Comparison of ENCODE assay signal across 1 cellular context in the genomic region with DNA sequence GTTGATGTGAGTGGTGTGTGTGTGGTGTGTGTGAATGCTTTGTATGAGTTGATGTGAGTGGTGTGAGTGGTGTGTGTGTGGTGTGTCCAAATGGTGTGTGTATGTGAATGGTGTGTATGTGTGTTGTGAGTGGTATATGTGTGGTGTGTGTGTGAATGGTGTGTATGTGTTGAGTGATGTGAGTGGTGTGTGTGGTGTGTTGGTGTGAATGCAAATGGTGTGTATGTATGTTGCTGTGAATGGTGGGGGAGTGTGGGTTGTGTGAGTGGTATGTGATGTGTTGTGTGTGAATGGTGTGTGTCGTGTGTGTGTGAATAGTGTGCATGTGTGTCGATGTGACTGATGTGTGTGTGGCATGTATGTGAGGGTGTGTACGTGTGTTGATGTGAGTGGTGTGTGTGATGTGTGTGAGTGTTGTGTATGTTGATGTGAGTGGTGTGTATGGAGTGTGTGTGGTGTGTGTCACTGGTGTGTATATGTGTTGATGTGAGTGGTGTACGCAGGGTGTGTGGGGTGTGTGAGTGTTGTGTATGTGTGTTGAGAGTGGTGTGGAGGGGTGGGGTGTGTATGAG.
TF ChIP-seq lines count a peak whose summit lies in the region.

No MANE protein-coding gene starts in this region.

TF ChIP-seq in IMR-90, 13 proteins besides CTCF, POLR2A, EP300 and RAD21:
- TF ChIP-seq MXI1 (IDR thresholded peaks at IDR 0.05; ENCODE audit: borderline replicate concordance, low read depth, low read length) (no peak), USF2 (IDR thresholded peaks at IDR 0.05; ENCODE audit: low read depth, low read length) (no peak), SMC3 (IDR thresholded peaks at IDR 0.05; ENCODE audit: low read depth, low read length) (no peak), NFE2L2 (IDR thresholded peaks at IDR 0.05; ENCODE audit: low read depth, low read length) (no peak), CEBPB (IDR thresholded peaks at IDR 0.05; ENCODE audit: low read depth, low read length) (no peak), BHLHE40 (IDR thresholded peaks at IDR 0.05; ENCODE audit: low read depth, low read length) (no peak), CHD1 (IDR thresholded peaks at IDR 0.05; ENCODE audit: low read depth, low read length) (no peak), MAFK (IDR thresholded peaks at IDR 0.05; ENCODE audit: low read depth, low read length) (no peak), RFX5 (IDR thresholded peaks at IDR 0.05; ENCODE audit: low read depth, low read length) (no peak), MAZ (IDR thresholded peaks at IDR 0.05; ENCODE audit: borderline replicate concordance, low read depth, low read length) (no peak), FOS (IDR thresholded peaks at IDR 0.05; ENCODE audit: low read depth, low read length) (no peak), RCOR1 (IDR thresholded peaks at IDR 0.05; ENCODE audit: insufficient replicate concordance, low read length) (no peak)
